8 cellular contexts compared by ENCODE assay signal in genomic region chr6:107618672-107619071, GRCh38.
DNase-seq lines count a peak whose midpoint lies in the region; ATAC-seq and TF ChIP-seq lines count a peak whose summit lies in the region.

No MANE protein-coding gene starts in this region.

- H3K4me1 Mint-ChIP-seq in activated naive CD4-positive, alpha-beta T cell treated with anti-CD3 and anti-CD28 coated beads for 36 hours (ENCODE audit: low read depth): peaks cover 17% of the 10 kb centered on the region

- no peak overlapping the region for H3K4me3 Mint-ChIP-seq in activated naive CD4-positive, alpha-beta T cell treated with anti-CD3 and anti-CD28 coated beads for 36 hours

- no peak overlapping the region for H3K27ac ChIP-seq in right atrium auricular region
- H3K27ac ChIP-seq in upper lobe of right lung: no peak overlapping the region

- H3K27me3 ChIP-seq in right atrium auricular region (no peaks in the 10 kb centered on the region), upper lobe of right lung (no peaks in the 10 kb centered on the region)

- H3K4me3 ChIP-seq in right atrium auricular region (no peak overlapping the region), upper lobe of right lung (no peak overlapping the region)

- no peak for TF ChIP-seq CTCF in right atrium auricular region (IDR thresholded peaks at IDR 0.05)
- TF ChIP-seq CTCF in upper lobe of right lung (IDR thresholded peaks at IDR 0.05): no peak

- H3K9me3 ChIP-seq in right atrium auricular region (no peaks in the 10 kb centered on the region), upper lobe of right lung (no peaks in the 10 kb centered on the region)

- H3K27me3 Mint-ChIP-seq in activated naive CD4-positive, alpha-beta T cell treated with anti-CD3 and anti-CD28 coated beads for 36 hours (ENCODE audit: low read depth): no peaks in the 10 kb centered on the region

- H3K36me3 Mint-ChIP-seq in activated naive CD4-positive, alpha-beta T cell treated with anti-CD3 and anti-CD28 coated beads for 36 hours (ENCODE audit: low read depth): no peaks in the 10 kb centered on the region

- DNase-seq in left cardiac atrium (no peak), right atrium auricular region (ENCODE audit: low spot score) (no peak), upper lobe of right lung (no peak), GF-D8 (lab: John Stamatoyannopoulos, UW) (no peak), mucosa of gallbladder (ENCODE audit: low spot score) (no peak), DMS79 (lab: John Stamatoyannopoulos, UW) (no peak)
- DNase-seq in activated naive CD4-positive, alpha-beta T cell treated with anti-CD3 and anti-CD28 coated beads for 36 hours: peak; percentile 72

- peaks cover 0 to 9% of the 10 kb centered on the region in 2 donors for H3K4me1 ChIP-seq in right atrium auricular region
- no peaks in the 10 kb centered on the region for H3K4me1 ChIP-seq in upper lobe of right lung

- H3K36me3 ChIP-seq in right atrium auricular region: no peaks in the 10 kb centered on the region
- no peaks in the 10 kb centered on the region for H3K36me3 ChIP-seq in upper lobe of right lung

- H3K27ac Mint-ChIP-seq in activated naive CD4-positive, alpha-beta T cell treated with anti-CD3 and anti-CD28 coated beads for 36 hours: peak overlapping the region; percentile 28

- intact Hi-C loops in left cardiac atrium (cut with DNase I): no loop called here
- intact Hi-C loops in activated naive CD4-positive, alpha-beta T cell treated with anti-CD3 and anti-CD28 coated beads for 36 hours (cut with micrococcal nuclease): loop anchor here (1.0 kb wide), 1 partner anchor 159 kb away; the partner anchor contains the start of gene PDSS2
- intact Hi-C loops in upper lobe of right lung (cut with DNase I): no loop called here

- H3K9me3 Mint-ChIP-seq in activated naive CD4-positive, alpha-beta T cell treated with anti-CD3 and anti-CD28 coated beads for 36 hours: no peaks in the 10 kb centered on the region

- CTCF ChIA-PET in activated naive CD4-positive, alpha-beta T cell treated with anti-CD3 and anti-CD28 coated beads for 36 hours (lab: Charles Lee): interaction anchor here (0.8 kb wide), 1 partner anchor 51 kb away, joined by 3 read pairs; no protein-coding TSS in a partner anchor

- ATAC-seq in left cardiac atrium (peak; percentile 17 to 65), HG03432 (IDR thresholded peaks at IDR 0.05; ENCODE audit: unreplicated experiment) (peak; percentile 98), upper lobe of right lung (peak; percentile 29)

Comparison
In these comparisons a context has a peak if more than half of its experiments do, and no peak if none do; other contexts are left out.
1. ATAC-seq: peak in every context shown above with its lines; median percentile 98 in HG03432; 41 in left cardiac atrium; 29 in upper lobe of right lung.